In genomic region chr14:37413504-37414003, GRCh38 we compare ENCODE assay signal across 1 cellular context.
TF ChIP-seq lines count a peak whose summit lies in the region.

No MANE protein-coding gene starts in this region.

TF ChIP-seq in HepG2, 621 proteins besides CTCF, POLR2A, EP300 and RAD21 (continued from another document and continues in another):
- no peak for TF ChIP-seq HMGXB4 (CRISPR knock-in tag; IDR thresholded peaks at IDR 0.05; ENCODE audit: borderline replicate concordance in 1 of 2, low read depth in 1 of 2)
- no peak for TF ChIP-seq ZNF766 (CRISPR knock-in tag; IDR thresholded peaks at IDR 0.05; ENCODE audit: borderline replicate concordance)
- TF ChIP-seq ATRX (CRISPR knock-in tag; IDR thresholded peaks at IDR 0.05; ENCODE audit: borderline replicate concordance): no peak
- TF ChIP-seq ZNF484 (CRISPR knock-in tag; IDR thresholded peaks at IDR 0.05; ENCODE audit: borderline replicate concordance, low read depth): no peak
- no peak for TF ChIP-seq BRCA1 (CRISPR knock-in tag; IDR thresholded peaks at IDR 0.05)
- TF ChIP-seq SNAPC4 (CRISPR knock-in tag; IDR thresholded peaks at IDR 0.05): no peak
- no peak; the same call in 1 of the 2 replicates for TF ChIP-seq HMG20B (CRISPR knock-in tag; conservative IDR thresholded peaks at IDR 0.05)
- 0 out of 2 replicates have a peak, but pooled peaks have one; percentile 17 for TF ChIP-seq SMYD3 (CRISPR knock-in tag; IDR thresholded peaks at IDR 0.05)
- no peak for TF ChIP-seq MBNL3 (CRISPR knock-in tag; conservative IDR thresholded peaks at IDR 0.05)
- TF ChIP-seq ZNF407 (CRISPR knock-in tag; IDR thresholded peaks at IDR 0.05; ENCODE audit: not compliant biosample characterization): no peak
- no peak; the same call in 1 of the 2 replicates for TF ChIP-seq ZFP36L1 (CRISPR knock-in tag; IDR thresholded peaks at IDR 0.05)
- TF ChIP-seq SAP130 (CRISPR knock-in tag; IDR thresholded peaks at IDR 0.05; ENCODE audit: low read depth): peak; percentile 34; the same call in 1 of the 2 replicates
- TF ChIP-seq TBX2 (CRISPR knock-in tag; IDR thresholded peaks at IDR 0.05; ENCODE audit: borderline replicate concordance): no peak
- TF ChIP-seq MAFF (IDR thresholded peaks at IDR 0.05; ENCODE audit: low read depth, low read length): no peak
- no peak for TF ChIP-seq HHEX (CRISPR knock-in tag; IDR thresholded peaks at IDR 0.05)
- TF ChIP-seq KLF6 (CRISPR knock-in tag; IDR thresholded peaks at IDR 0.05): no peak
- no peak for TF ChIP-seq ZNF577 (CRISPR knock-in tag; IDR thresholded peaks at IDR 0.05; ENCODE audit: borderline replicate concordance, low read depth)
- no peak for TF ChIP-seq ZNF12 (CRISPR knock-in tag; IDR thresholded peaks at IDR 0.05)
- TF ChIP-seq STAT6 (CRISPR knock-in tag; IDR thresholded peaks at IDR 0.05; ENCODE audit: borderline replicate concordance): no peak
- TF ChIP-seq NPAS2 (CRISPR knock-in tag; IDR thresholded peaks at IDR 0.05; ENCODE audit: borderline replicate concordance): no peak
- TF ChIP-seq NFYC (CRISPR knock-in tag; IDR thresholded peaks at IDR 0.05): no peak
- no peak for TF ChIP-seq AKNA (CRISPR knock-in tag; IDR thresholded peaks at IDR 0.05; ENCODE audit: borderline replicate concordance)
- no peak for TF ChIP-seq PITX1 (CRISPR knock-in tag; IDR thresholded peaks at IDR 0.05)
- TF ChIP-seq ZBTB26 (CRISPR knock-in tag; IDR thresholded peaks at IDR 0.05; ENCODE audit: borderline replicate concordance): no peak
- TF ChIP-seq ZFAT (CRISPR knock-in tag; conservative IDR thresholded peaks at IDR 0.05): no peak
- 0 out of 2 replicates have a peak, but pooled peaks have one; percentile 32 for TF ChIP-seq ZSCAN5A (CRISPR knock-in tag; IDR thresholded peaks at IDR 0.05; ENCODE audit: borderline replicate concordance)
- TF ChIP-seq ZNF580 (CRISPR knock-in tag; IDR thresholded peaks at IDR 0.05; ENCODE audit: borderline replicate concordance, low read depth): no peak
